ENCODE assay signal across 1 cellular context in genomic region chr15:52790166-52790708, GRCh38.
A peak's percentile ranks its signal among the peaks of the same experiment; 100 is the strongest.
TF ChIP-seq lines count a peak whose summit lies in the region.

TSS of gene ONECUT1 (minus strand) at chr15:52790336. CDS start at chr15:52789884, 452 bp downstream.

TF ChIP-seq in HepG2, 621 proteins besides CTCF, POLR2A, EP300 and RAD21 (continued from another document and continues in another):
- TF ChIP-seq HMGXB4 (CRISPR knock-in tag; IDR thresholded peaks at IDR 0.05; ENCODE audit: borderline replicate concordance in 1 of 2, low read depth in 1 of 2), result no peak; a peak in 2 of 4 replicates
- TF ChIP-seq ZNF30 (CRISPR knock-in tag; IDR thresholded peaks at IDR 0.05), result 0 out of 2 replicates have a peak, but pooled peaks have one; percentile 64
- TF ChIP-seq, protein P1, sequence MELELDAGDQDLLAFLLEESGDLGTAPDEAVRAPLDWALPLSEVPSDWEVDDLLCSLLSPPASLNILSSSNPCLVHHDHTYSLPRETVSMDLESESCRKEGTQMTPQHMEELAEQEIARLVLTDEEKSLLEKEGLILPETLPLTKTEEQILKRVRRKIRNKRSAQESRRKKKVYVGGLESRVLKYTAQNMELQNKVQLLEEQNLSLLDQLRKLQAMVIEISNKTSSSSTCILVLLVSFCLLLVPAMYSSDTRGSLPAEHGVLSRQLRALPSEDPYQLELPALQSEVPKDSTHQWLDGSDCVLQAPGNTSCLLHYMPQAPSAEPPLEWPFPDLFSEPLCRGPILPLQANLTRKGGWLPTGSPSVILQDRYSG (CRISPR knock-in tag; IDR thresholded peaks at IDR 0.05), result peak; percentile 63; the same call in 1 of the 2 replicates
- TF ChIP-seq SIN3A (IDR thresholded peaks at IDR 0.05; ENCODE audit: borderline replicate concordance, low read depth, low read length), result no peak
- peak; percentile 84; the same call in 1 of the 2 replicates for TF ChIP-seq ZNF782 (CRISPR knock-in tag; IDR thresholded peaks at IDR 0.05; ENCODE audit: borderline replicate concordance)
- no peak for TF ChIP-seq ZNF660 (CRISPR knock-in tag; IDR thresholded peaks at IDR 0.05; ENCODE audit: borderline replicate concordance, low read depth)
- no peak for TF ChIP-seq JDP2 (CRISPR knock-in tag; IDR thresholded peaks at IDR 0.05; ENCODE audit: borderline replicate concordance)
- TF ChIP-seq ZNF788 (CRISPR knock-in tag; IDR thresholded peaks at IDR 0.05; ENCODE audit: borderline replicate concordance), result 0 out of 2 replicates have a peak, but pooled peaks have one; percentile 74
- peak; percentile 70; the same call in 1 of the 2 replicates for TF ChIP-seq TMF1 (CRISPR knock-in tag; IDR thresholded peaks at IDR 0.05; ENCODE audit: low read depth)
- TF ChIP-seq MTF1 (CRISPR knock-in tag; IDR thresholded peaks at IDR 0.05), result no peak
- TF ChIP-seq NFE2L1 (CRISPR knock-in tag; IDR thresholded peaks at IDR 0.05; ENCODE audit: borderline replicate concordance), result no peak
- TF ChIP-seq SMAD3 (CRISPR knock-in tag; IDR thresholded peaks at IDR 0.05), result 0 out of 2 replicates have a peak, but pooled peaks have one; percentile 12
- TF ChIP-seq ZNF431 (CRISPR knock-in tag; IDR thresholded peaks at IDR 0.05; ENCODE audit: borderline replicate concordance, low read depth), result no peak
- TF ChIP-seq, protein P2, sequence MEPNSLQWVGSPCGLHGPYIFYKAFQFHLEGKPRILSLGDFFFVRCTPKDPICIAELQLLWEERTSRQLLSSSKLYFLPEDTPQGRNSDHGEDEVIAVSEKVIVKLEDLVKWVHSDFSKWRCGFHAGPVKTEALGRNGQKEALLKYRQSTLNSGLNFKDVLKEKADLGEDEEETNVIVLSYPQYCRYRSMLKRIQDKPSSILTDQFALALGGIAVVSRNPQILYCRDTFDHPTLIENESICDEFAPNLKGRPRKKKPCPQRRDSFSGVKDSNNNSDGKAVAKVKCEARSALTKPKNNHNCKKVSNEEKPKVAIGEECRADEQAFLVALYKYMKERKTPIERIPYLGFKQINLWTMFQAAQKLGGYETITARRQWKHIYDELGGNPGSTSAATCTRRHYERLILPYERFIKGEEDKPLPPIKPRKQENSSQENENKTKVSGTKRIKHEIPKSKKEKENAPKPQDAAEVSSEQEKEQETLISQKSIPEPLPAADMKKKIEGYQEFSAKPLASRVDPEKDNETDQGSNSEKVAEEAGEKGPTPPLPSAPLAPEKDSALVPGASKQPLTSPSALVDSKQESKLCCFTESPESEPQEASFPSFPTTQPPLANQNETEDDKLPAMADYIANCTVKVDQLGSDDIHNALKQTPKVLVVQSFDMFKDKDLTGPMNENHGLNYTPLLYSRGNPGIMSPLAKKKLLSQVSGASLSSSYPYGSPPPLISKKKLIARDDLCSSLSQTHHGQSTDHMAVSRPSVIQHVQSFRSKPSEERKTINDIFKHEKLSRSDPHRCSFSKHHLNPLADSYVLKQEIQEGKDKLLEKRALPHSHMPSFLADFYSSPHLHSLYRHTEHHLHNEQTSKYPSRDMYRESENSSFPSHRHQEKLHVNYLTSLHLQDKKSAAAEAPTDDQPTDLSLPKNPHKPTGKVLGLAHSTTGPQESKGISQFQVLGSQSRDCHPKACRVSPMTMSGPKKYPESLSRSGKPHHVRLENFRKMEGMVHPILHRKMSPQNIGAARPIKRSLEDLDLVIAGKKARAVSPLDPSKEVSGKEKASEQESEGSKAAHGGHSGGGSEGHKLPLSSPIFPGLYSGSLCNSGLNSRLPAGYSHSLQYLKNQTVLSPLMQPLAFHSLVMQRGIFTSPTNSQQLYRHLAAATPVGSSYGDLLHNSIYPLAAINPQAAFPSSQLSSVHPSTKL (CRISPR knock-in tag; IDR thresholded peaks at IDR 0.05), result peak; percentile 26; the same call in 1 of the 2 replicates
- TF ChIP-seq ZXDC (CRISPR knock-in tag; IDR thresholded peaks at IDR 0.05), result no peak
- TF ChIP-seq ZNF143 (CRISPR knock-in tag; IDR thresholded peaks at IDR 0.05), result no peak; the same call in 1 of the 2 replicates
- no peak for TF ChIP-seq SMAD1 (CRISPR knock-in tag; IDR thresholded peaks at IDR 0.05; ENCODE audit: borderline replicate concordance, low read depth)
- TF ChIP-seq, protein P3, sequence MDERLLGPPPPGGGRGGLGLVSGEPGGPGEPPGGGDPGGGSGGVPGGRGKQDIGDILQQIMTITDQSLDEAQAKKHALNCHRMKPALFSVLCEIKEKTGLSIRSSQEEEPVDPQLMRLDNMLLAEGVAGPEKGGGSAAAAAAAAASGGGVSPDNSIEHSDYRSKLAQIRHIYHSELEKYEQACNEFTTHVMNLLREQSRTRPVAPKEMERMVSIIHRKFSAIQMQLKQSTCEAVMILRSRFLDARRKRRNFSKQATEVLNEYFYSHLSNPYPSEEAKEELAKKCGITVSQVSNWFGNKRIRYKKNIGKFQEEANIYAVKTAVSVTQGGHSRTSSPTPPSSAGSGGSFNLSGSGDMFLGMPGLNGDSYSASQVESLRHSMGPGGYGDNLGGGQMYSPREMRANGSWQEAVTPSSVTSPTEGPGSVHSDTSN (CRISPR knock-in tag; IDR thresholded peaks at IDR 0.05), result no peak
- TF ChIP-seq ZBTB20 (CRISPR knock-in tag; IDR thresholded peaks at IDR 0.05; ENCODE audit: borderline replicate concordance, low read depth), result no peak
- TF ChIP-seq ARID2 (CRISPR knock-in tag; IDR thresholded peaks at IDR 0.05; ENCODE audit: borderline replicate concordance), result peak; percentile 70; the same call in 1 of the 2 replicates
- TF ChIP-seq KMT2A (CRISPR knock-in tag; IDR thresholded peaks at IDR 0.05), result peak; percentile 62; the same call in 1 of the 2 replicates
- TF ChIP-seq, protein P4, sequence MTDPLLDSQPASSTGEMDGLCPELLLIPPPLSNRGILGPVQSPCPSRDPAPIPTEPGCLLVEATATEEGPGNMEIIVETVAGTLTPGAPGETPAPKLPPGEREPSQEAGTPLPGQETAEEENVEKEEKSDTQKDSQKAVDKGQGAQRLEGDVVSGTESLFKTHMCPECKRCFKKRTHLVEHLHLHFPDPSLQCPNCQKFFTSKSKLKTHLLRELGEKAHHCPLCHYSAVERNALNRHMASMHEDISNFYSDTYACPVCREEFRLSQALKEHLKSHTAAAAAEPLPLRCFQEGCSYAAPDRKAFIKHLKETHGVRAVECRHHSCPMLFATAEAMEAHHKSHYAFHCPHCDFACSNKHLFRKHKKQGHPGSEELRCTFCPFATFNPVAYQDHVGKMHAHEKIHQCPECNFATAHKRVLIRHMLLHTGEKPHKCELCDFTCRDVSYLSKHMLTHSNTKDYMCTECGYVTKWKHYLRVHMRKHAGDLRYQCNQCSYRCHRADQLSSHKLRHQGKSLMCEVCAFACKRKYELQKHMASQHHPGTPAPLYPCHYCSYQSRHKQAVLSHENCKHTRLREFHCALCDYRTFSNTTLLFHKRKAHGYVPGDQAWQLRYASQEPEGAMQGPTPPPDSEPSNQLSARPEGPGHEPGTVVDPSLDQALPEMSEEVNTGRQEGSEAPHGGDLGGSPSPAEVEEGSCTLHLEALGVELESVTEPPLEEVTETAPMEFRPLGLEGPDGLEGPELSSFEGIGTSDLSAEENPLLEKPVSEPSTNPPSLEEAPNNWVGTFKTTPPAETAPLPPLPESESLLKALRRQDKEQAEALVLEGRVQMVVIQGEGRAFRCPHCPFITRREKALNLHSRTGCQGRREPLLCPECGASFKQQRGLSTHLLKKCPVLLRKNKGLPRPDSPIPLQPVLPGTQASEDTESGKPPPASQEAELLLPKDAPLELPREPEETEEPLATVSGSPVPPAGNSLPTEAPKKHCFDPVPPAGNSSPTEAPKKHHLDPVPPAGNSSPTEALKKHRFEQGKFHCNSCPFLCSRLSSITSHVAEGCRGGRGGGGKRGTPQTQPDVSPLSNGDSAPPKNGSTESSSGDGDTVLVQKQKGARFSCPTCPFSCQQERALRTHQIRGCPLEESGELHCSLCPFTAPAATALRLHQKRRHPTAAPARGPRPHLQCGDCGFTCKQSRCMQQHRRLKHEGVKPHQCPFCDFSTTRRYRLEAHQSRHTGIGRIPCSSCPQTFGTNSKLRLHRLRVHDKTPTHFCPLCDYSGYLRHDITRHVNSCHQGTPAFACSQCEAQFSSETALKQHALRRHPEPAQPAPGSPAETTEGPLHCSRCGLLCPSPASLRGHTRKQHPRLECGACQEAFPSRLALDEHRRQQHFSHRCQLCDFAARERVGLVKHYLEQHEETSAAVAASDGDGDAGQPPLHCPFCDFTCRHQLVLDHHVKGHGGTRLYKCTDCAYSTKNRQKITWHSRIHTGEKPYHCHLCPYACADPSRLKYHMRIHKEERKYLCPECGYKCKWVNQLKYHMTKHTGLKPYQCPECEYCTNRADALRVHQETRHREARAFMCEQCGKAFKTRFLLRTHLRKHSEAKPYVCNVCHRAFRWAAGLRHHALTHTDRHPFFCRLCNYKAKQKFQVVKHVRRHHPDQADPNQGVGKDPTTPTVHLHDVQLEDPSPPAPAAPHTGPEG (CRISPR knock-in tag; IDR thresholded peaks at IDR 0.05), result peak; percentile 53; the same call in 1 of the 2 replicates
- no peak for TF ChIP-seq ZSCAN30 (CRISPR knock-in tag; IDR thresholded peaks at IDR 0.05)
- TF ChIP-seq, protein P5, sequence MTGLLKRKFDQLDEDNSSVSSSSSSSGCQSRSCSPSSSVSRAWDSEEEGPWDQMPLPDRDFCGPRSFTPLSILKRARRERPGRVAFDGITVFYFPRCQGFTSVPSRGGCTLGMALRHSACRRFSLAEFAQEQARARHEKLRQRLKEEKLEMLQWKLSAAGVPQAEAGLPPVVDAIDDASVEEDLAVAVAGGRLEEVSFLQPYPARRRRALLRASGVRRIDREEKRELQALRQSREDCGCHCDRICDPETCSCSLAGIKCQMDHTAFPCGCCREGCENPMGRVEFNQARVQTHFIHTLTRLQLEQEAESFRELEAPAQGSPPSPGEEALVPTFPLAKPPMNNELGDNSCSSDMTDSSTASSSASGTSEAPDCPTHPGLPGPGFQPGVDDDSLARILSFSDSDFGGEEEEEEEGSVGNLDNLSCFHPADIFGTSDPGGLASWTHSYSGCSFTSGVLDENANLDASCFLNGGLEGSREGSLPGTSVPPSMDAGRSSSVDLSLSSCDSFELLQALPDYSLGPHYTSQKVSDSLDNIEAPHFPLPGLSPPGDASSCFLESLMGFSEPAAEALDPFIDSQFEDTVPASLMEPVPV (CRISPR knock-in tag; IDR thresholded peaks at IDR 0.05), result peak; percentile 53; the same call in 1 of the 2 replicates
- peak; percentile 42; the same call in 1 of the 2 replicates for TF ChIP-seq ZNF746 (CRISPR knock-in tag; IDR thresholded peaks at IDR 0.05)
- TF ChIP-seq DPF2 (CRISPR knock-in tag; IDR thresholded peaks at IDR 0.05; ENCODE audit: borderline replicate concordance, low read depth), result no peak
- TF ChIP-seq GATA4 (IDR thresholded peaks at IDR 0.05; ENCODE audit: borderline replicate concordance, low read depth), result no peak
- no peak for TF ChIP-seq NRL (CRISPR knock-in tag; IDR thresholded peaks at IDR 0.05; ENCODE audit: borderline replicate concordance)
- TF ChIP-seq NFYB (CRISPR knock-in tag; IDR thresholded peaks at IDR 0.05), result no peak
- TF ChIP-seq ZNF564 (CRISPR knock-in tag; IDR thresholded peaks at IDR 0.05), result 0 out of 2 replicates have a peak, but pooled peaks have one; percentile 76
- TF ChIP-seq TEAD3 (CRISPR knock-in tag; optimal IDR thresholded peaks at IDR 0.05; ENCODE audit: borderline replicate concordance), result peak; percentile 25
- 0 out of 2 replicates have a peak, but pooled peaks have one; percentile 57 for TF ChIP-seq ZNF251 (CRISPR knock-in tag; IDR thresholded peaks at IDR 0.05)
- no peak for TF ChIP-seq ZBTB1 (CRISPR knock-in tag; IDR thresholded peaks at IDR 0.05; ENCODE audit: borderline replicate concordance)
- TF ChIP-seq ZNF337 (CRISPR knock-in tag; IDR thresholded peaks at IDR 0.05; ENCODE audit: borderline replicate concordance, low read depth), result 0 out of 2 replicates have a peak, but pooled peaks have one; percentile 78
- TF ChIP-seq POGK (CRISPR knock-in tag; conservative IDR thresholded peaks at IDR 0.05), result no peak; the same call in 1 of the 2 replicates
